ENCODE assay signal across 9 cellular contexts in genomic region chr1:109823543-109824348, GRCh38.
A peak's percentile ranks its signal among the peaks of the same experiment; 100 is the strongest.
DNase-seq lines count a peak whose midpoint lies in the region; ATAC-seq and TF ChIP-seq lines count a peak whose summit lies in the region.
"Had no signal": no experiment of that assay in that cellular context is flagged by ENCODE, and none has a peak within 500 bp of the region (broad histone marks: within the 10 kb centered on the region; RNA-seq: fewer than 3 reads in every experiment).

No MANE protein-coding gene starts in this region.

- peak overlapping the region; percentile 3 to 35 for H3K27ac Mint-ChIP-seq in stimulated activated naive CD8-positive, alpha-beta T cell treated with anti-CD3 and anti-CD28 coated beads, Interleukin-15, amount 100 ng/mL, for 72 hours
- no peak overlapping the region for H3K27ac Mint-ChIP-seq in chondrocyte (ENCODE audit: unreplicated experiment)

- H3K27me3 ChIP-seq in aorta (ENCODE audit: control insufficient read depth in 1 of 2, insufficient read depth in 2 of 2, low read length in 1 of 2), result no peaks in the 10 kb centered on the region

- no peak overlapping the region for H3K4me3 ChIP-seq in aorta (ENCODE audit: low read length in 2 of 2)

- H3K9me3 ChIP-seq in aorta (ENCODE audit: control insufficient read depth, low read length), result no peaks in the 10 kb centered on the region

- WGBS in aorta, 2 donors, result 48 to 49% methylated on average over 16 of the region's 16 CpGs

- no peaks in the 10 kb centered on the region for H3K27me3 Mint-ChIP-seq in stimulated activated naive CD8-positive, alpha-beta T cell treated with anti-CD3 and anti-CD28 coated beads, Interleukin-15, amount 100 ng/mL, for 72 hours
- no peaks in the 10 kb centered on the region for H3K27me3 Mint-ChIP-seq in chondrocyte (ENCODE audit: low read depth)

- intact Hi-C loops in aorta (cut with DNase I), result loop anchor here (5.0 kb wide), 4 partner anchors 36 to 89 kb away; partner anchors contain the start of gene CSF1 (in 1 of the 2)

- no peak for DNase-seq in stimulated activated naive CD8-positive, alpha-beta T cell treated with anti-CD3 and anti-CD28 coated beads, Interleukin-15, amount 100 ng/mL, for 72 hours
- DNase-seq in stimulated activated naive CD8-positive, alpha-beta T cell treated with anti-CD3 and anti-CD28 coated beads, Interleukin-15, Interleukin-2, amounts not matched to agents 100 U/mL and 50 U/mL, for 24 hours, result no peak
- no peak for DNase-seq in chondrocyte (ENCODE audit: low spot score)
- peak; percentile 27 to 32 for DNase-seq in lung microvascular endothelial cell (ENCODE audit: low read depth in 2 of 2)
- DNase-seq in aorta, result peak; percentile 85 to 91
- no peak for DNase-seq in GM13977 (ENCODE audit: low spot score)
- DNase-seq: COR-L47 had no signal

- TF ChIP-seq CTCF in chondrocyte (IDR thresholded peaks at IDR 0.05) (peak; percentile 21), GM13977 (IDR thresholded peaks at IDR 0.05; ENCODE audit: extremely low read depth, insufficient read depth, missing control alignments) (no peak)

- in situ Hi-C loops in GM13977 (cut with MboI; ENCODE audit: low pct_unique_long_range_greater_than_20kb, low sequenced_read_pairs, unreplicated experiment), result no loop called here

- H3K4me1 Mint-ChIP-seq in stimulated activated naive CD8-positive, alpha-beta T cell treated with anti-CD3 and anti-CD28 coated beads, Interleukin-15, amount 100 ng/mL, for 72 hours, result peaks cover 49% of the 10 kb centered on the region
- peaks cover 38% of the 10 kb centered on the region for H3K4me1 Mint-ChIP-seq in chondrocyte (ENCODE audit: low read depth)

- H3K36me3 Mint-ChIP-seq in chondrocyte (ENCODE audit: low read depth), result no peaks in the 10 kb centered on the region

- no peak overlapping the region for H3K4me3 Mint-ChIP-seq in stimulated activated naive CD8-positive, alpha-beta T cell treated with anti-CD3 and anti-CD28 coated beads, Interleukin-15, amount 100 ng/mL, for 72 hours
- no peak overlapping the region for H3K4me3 Mint-ChIP-seq in chondrocyte (ENCODE audit: unreplicated experiment)

- ATAC-seq in stimulated activated naive CD8-positive, alpha-beta T cell treated with anti-CD3 and anti-CD28 coated beads, Interleukin-15, amount 100 ng/mL, for 72 hours, result no peak
- no peak for ATAC-seq in stimulated activated naive CD8-positive, alpha-beta T cell treated with anti-CD3 and anti-CD28 coated beads, Interleukin-15, Interleukin-2, amounts not matched to agents 100 U/mL and 50 U/mL, for 24 hours
- peak; percentile 83 for ATAC-seq in aorta (ENCODE audit: low FRiP score)
- ATAC-seq in GM21717 (IDR thresholded peaks at IDR 0.05; ENCODE audit: unreplicated experiment), result no peak
- ATAC-seq in HG02678 (IDR thresholded peaks at IDR 0.05; ENCODE audit: unreplicated experiment), result no peak

- H3K27ac ChIP-seq in aorta (ENCODE audit: low read depth in 1 of 2, low read length in 2 of 2), result peak overlapping the region; percentile 1 to 76

- H3K4me1 ChIP-seq in aorta (ENCODE audit: control insufficient read depth in 1 of 2, insufficient read depth in 2 of 2, low read length in 2 of 2), result peaks cover 0 to 7% of the 10 kb centered on the region in 2 donors

- H3K9me3 Mint-ChIP-seq in stimulated activated naive CD8-positive, alpha-beta T cell treated with anti-CD3 and anti-CD28 coated beads, Interleukin-15, amount 100 ng/mL, for 72 hours, result no peaks in the 10 kb centered on the region
- no peaks in the 10 kb centered on the region for H3K9me3 Mint-ChIP-seq in chondrocyte (ENCODE audit: low read depth)

- no peaks in the 10 kb centered on the region for H3K36me3 ChIP-seq in aorta (ENCODE audit: control insufficient read depth in 1 of 2, insufficient read depth in 2 of 2, low read length in 1 of 2)

Comparison
In these comparisons a context has a peak if more than half of its experiments do, and no peak if none do; other contexts are left out.
1. DNase-seq: peak in lung microvascular endothelial cell (2 of 2) and aorta (2 of 2); none in stimulated activated naive CD8-positive, alpha-beta T cell treated with anti-CD3 and anti-CD28 coated beads, Interleukin-15, amount 100 ng/mL, for 72 hours (0 of 2), stimulated activated naive CD8-positive, alpha-beta T cell treated with anti-CD3 and anti-CD28 coated beads, Interleukin-15, Interleukin-2, amounts not matched to agents 100 U/mL and 50 U/mL, for 24 hours (single experiment), chondrocyte (single experiment) and GM13977 (single experiment).